Comparison of ENCODE assay signal across 23 cellular contexts in the genomic region with DNA sequence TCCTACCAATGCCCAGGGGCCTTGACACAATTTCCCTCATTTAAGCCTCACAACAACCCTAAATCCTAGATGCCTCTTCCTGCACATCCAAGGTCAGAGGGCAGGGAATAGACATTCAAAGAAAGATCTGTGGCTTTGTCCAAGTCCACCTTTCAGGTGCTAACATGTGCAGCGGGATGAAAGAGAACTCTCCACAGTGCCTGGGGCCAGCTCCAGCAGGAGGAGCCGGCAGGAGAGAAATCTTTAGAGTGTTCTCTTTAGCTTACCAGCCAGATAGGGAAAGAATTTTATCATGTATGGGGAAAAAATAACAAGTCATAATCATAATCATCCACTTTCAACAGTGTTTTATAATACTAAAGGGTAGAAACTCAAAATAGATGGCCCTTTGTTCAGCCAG.
"Had no signal": no experiment of that assay in that cellular context is flagged by ENCODE, and none has a peak within 500 bp of the region (broad histone marks: within the 10 kb centered on the region; RNA-seq: fewer than 3 reads in every experiment).

No MANE protein-coding gene starts in this region.

- H3K4me3 Mint-ChIP-seq: activated CD8-positive, alpha-beta T cell treated with anti-CD3 and anti-CD28 coated beads for 36 hours; activated naive CD8-positive, alpha-beta T cell treated with anti-CD3 and anti-CD28 coated beads, Interleukin-2, amount 50 U/mL, for 24 hours; T-helper 1 cell treated with Interleukin-12 subunit alpha and Interleukin-12 subunit beta and Interleukin-4 antibody, amounts not matched to agents 30 μg/mL and 1 μg/mL, for 36 hours had no signal

- H3K27ac Mint-ChIP-seq: activated CD8-positive, alpha-beta T cell treated with anti-CD3 and anti-CD28 coated beads for 36 hours; activated naive CD8-positive, alpha-beta T cell treated with anti-CD3 and anti-CD28 coated beads, Interleukin-2, amount 50 U/mL, for 24 hours; T-helper 1 cell treated with Interleukin-12 subunit alpha and Interleukin-12 subunit beta and Interleukin-4 antibody, amounts not matched to agents 30 μg/mL and 1 μg/mL, for 36 hours had no signal

- H3K4me1 Mint-ChIP-seq: activated naive CD8-positive, alpha-beta T cell treated with anti-CD3 and anti-CD28 coated beads, Interleukin-2, amount 50 U/mL, for 24 hours had no signal

- H3K27me3 ChIP-seq: ascending aorta, brain microvascular endothelial cell had no signal

- H3K9me3 Mint-ChIP-seq: activated CD8-positive, alpha-beta T cell treated with anti-CD3 and anti-CD28 coated beads for 36 hours; activated naive CD4-positive, alpha-beta T cell treated with anti-CD3 and anti-CD28 coated beads, Interleukin-2, amount 50 U/mL, for 72 hours; activated naive CD8-positive, alpha-beta T cell treated with anti-CD3 and anti-CD28 coated beads, Interleukin-2, amount 50 U/mL, for 24 hours; T-helper 1 cell treated with Interleukin-12 subunit alpha and Interleukin-12 subunit beta and Interleukin-4 antibody, amounts not matched to agents 30 μg/mL and 1 μg/mL, for 36 hours had no signal

- H3K36me3 ChIP-seq: ascending aorta, brain microvascular endothelial cell had no signal

- H3K36me3 Mint-ChIP-seq: activated naive CD4-positive, alpha-beta T cell treated with anti-CD3 and anti-CD28 coated beads, Interleukin-2, amount 50 U/mL, for 72 hours had no signal

- H3K9me3 ChIP-seq: ascending aorta had no signal

- H3K4me3 ChIP-seq: ascending aorta, K562 had no signal

- DNase-seq: activated CD4-positive, alpha-beta T cell treated with anti-CD3 and anti-CD28 coated beads for 4 hours; activated CD8-positive, alpha-beta memory T cell treated with anti-CD3 and anti-CD28 coated beads, Interleukin-2, amount 50 U/mL, for 4 hours; activated CD8-positive, alpha-beta T cell treated with anti-CD3 and anti-CD28 coated beads for 36 hours; activated naive CD4-positive, alpha-beta T cell treated with Interleukin-2 at 50 U/mL for 16 hours; activated naive CD8-positive, alpha-beta T cell treated with anti-CD3 and anti-CD28 coated beads, Interleukin-2, amount 50 U/mL, for 24 hours; amniotic stem cell; brain microvascular endothelial cell; caudate nucleus; Karpas-422; MM.1S; NCI-H1105; NCI-H1436; NCI-H1694 treated with DMSO at 0.1 percent for 48 hours; NCI-H2029 treated with DMSO at 0.1 percent for 48 hours; NCI-H345; NCI-H510A; NCI-H526 treated with DMSO at 0.1 percent for 48 hours; NCI-H82; SHP77 had no signal

- H3K27ac ChIP-seq: ascending aorta, brain microvascular endothelial cell had no signal

- H3K4me1 ChIP-seq: ascending aorta had no signal
